In genomic region chr2:166972002-166972401, GRCh38 we compare ENCODE assay signal across 25 cellular contexts.
DNase-seq lines count a peak whose midpoint lies in the region; ATAC-seq, FAIRE-seq and TF ChIP-seq lines count a peak whose summit lies in the region.
"Had no signal": no experiment of that assay in that cellular context is flagged by ENCODE, and none has a peak within 500 bp of the region (broad histone marks: within the 10 kb centered on the region; RNA-seq: fewer than 3 reads in every experiment).

No MANE protein-coding gene starts in this region.

- H2BK15ac ChIP-seq in neuronal stem cell (ENCODE audit: low read length), result no peak overlapping the region

- H3K9ac ChIP-seq in HUES48 (ENCODE audit: low read depth, low read length) (no peak overlapping the region), astrocyte (ENCODE audit: low read length) (no peak overlapping the region), iPS-20b (ENCODE audit: low read depth, low read length) (no peak overlapping the region), neuronal stem cell (ENCODE audit: low read depth, low read length, poor library complexity) (no peak overlapping the region)
- H3K9ac ChIP-seq: SK-N-SH had no signal

- H2BK12ac ChIP-seq in neuronal stem cell (ENCODE audit: low read length), result no peak overlapping the region

- no peaks in the 10 kb centered on the region for H3K36me3 Mint-ChIP-seq in astrocyte (ENCODE audit: low read depth, unreplicated experiment)
- H3K36me3 Mint-ChIP-seq: CD8-positive, alpha-beta memory T cell had no signal

- H3K27ac ChIP-seq in HUES48 (ENCODE audit: low read depth, low read length) (peak overlapping the region; percentile 85), astrocyte (ENCODE audit: low read depth, low read length) (no peak overlapping the region), iPS-20b (ENCODE audit: low read length) (peak overlapping the region; percentile 36), neuronal stem cell (replicated peaks; ENCODE audit: low read length) (no peak overlapping the region)
- H3K27ac ChIP-seq: C4-2B had no signal

- H3K79me2 ChIP-seq in astrocyte (ENCODE audit: insufficient read depth, low read length), result no peaks in the 10 kb centered on the region

- H3K4me1 ChIP-seq in HUES48 (ENCODE audit: control insufficient read depth, insufficient read depth, low read length) (peaks cover 25% of the 10 kb centered on the region), astrocyte (ENCODE audit: insufficient read depth, low read length) (no peaks in the 10 kb centered on the region), iPS-20b (ENCODE audit: insufficient read depth, low read length) (peaks cover 24% of the 10 kb centered on the region), neuronal stem cell (ENCODE audit: control insufficient read depth in 2 of 2, insufficient read depth in 1 of 2, low read depth in 1 of 2, low read length in 2 of 2) (no peaks in the 10 kb centered on the region)

- H2BK120ac ChIP-seq in neuronal stem cell (ENCODE audit: low read depth, low read length), result no peak overlapping the region

- H3K9me3 Mint-ChIP-seq in astrocyte (ENCODE audit: unreplicated experiment), result no peaks in the 10 kb centered on the region

- H3K36me3 ChIP-seq in HUES48 (ENCODE audit: control insufficient read depth, insufficient read depth, low read length) (no peaks in the 10 kb centered on the region), astrocyte (ENCODE audit: insufficient read depth, low read length) (no peaks in the 10 kb centered on the region), iPS-20b (ENCODE audit: insufficient read depth, low read depth, low read length) (no peaks in the 10 kb centered on the region), neuronal stem cell (replicated peaks in 1 of 2; ENCODE audit: control insufficient read depth in 2 of 2, insufficient read depth in 2 of 2, low read length in 2 of 2) (no peaks in the 10 kb centered on the region)

- no peak overlapping the region for H4K91ac ChIP-seq in neuronal stem cell (ENCODE audit: low read depth, low read length, poor library complexity)

- H3K4me1 Mint-ChIP-seq in astrocyte (ENCODE audit: low read depth, unreplicated experiment), result peaks cover 5% of the 10 kb centered on the region
- H3K4me1 Mint-ChIP-seq: CD8-positive, alpha-beta memory T cell had no signal

- peak overlapping the region; percentile 1 for H2AFZ ChIP-seq in astrocyte (ENCODE audit: low read depth, low read length)
- peak overlapping the region; percentile 15 for H2AFZ ChIP-seq in neuronal stem cell (ENCODE audit: low read length)

- no peaks in the 10 kb centered on the region for H3K27me3 Mint-ChIP-seq in astrocyte (ENCODE audit: low read depth, unreplicated experiment)
- H3K27me3 Mint-ChIP-seq: CD8-positive, alpha-beta memory T cell had no signal

- no peak overlapping the region for H3K14ac ChIP-seq in neuronal stem cell (ENCODE audit: low read length)

- WGBS in neuronal stem cell (ENCODE audit: extremely low coverage in 2 of 2, insufficient read length in 2 of 2, insufficient replicate concordance in 1 of 2), 2 donors, result no CpG with 5 or more reads among the region's 4 CpGs

- H3K27me3 ChIP-seq in HUES48 (ENCODE audit: control insufficient read depth, insufficient read depth, low read length), result no peaks in the 10 kb centered on the region
- no peaks in the 10 kb centered on the region for H3K27me3 ChIP-seq in astrocyte (ENCODE audit: insufficient read depth, low read length)
- no peaks in the 10 kb centered on the region for H3K27me3 ChIP-seq in iPS-20b (ENCODE audit: insufficient read depth, low read length)
- no peaks in the 10 kb centered on the region for H3K27me3 ChIP-seq in neuronal stem cell (ENCODE audit: control insufficient read depth in 3 of 3, insufficient read depth in 3 of 3, low read depth in 1 of 3, low read length in 3 of 3)

- no peak overlapping the region for H2AK5ac ChIP-seq in neuronal stem cell (ENCODE audit: low read depth, low read length)

- ATAC-seq in HG02840 (IDR thresholded peaks at IDR 0.05; ENCODE audit: low FRiP score, unreplicated experiment), result no peak
- ATAC-seq in HG02678 (IDR thresholded peaks at IDR 0.05; ENCODE audit: unreplicated experiment), result no peak
- ATAC-seq: K562, Panc1 had no signal

- no peak overlapping the region for H3K4me3 Mint-ChIP-seq in astrocyte (ENCODE audit: unreplicated experiment)
- H3K4me3 Mint-ChIP-seq: CD8-positive, alpha-beta memory T cell had no signal

- no peak overlapping the region for H3K27ac Mint-ChIP-seq in astrocyte (ENCODE audit: unreplicated experiment)
- H3K27ac Mint-ChIP-seq: CD8-positive, alpha-beta memory T cell had no signal

- H3K18ac ChIP-seq in neuronal stem cell (ENCODE audit: low read length), result no peak overlapping the region

- H2BK5ac ChIP-seq in neuronal stem cell (ENCODE audit: low read length), result no peak overlapping the region

- no peaks in the 10 kb centered on the region for H4K20me1 ChIP-seq in astrocyte (ENCODE audit: insufficient read depth, low read length)

- TF ChIP-seq CTCF in astrocyte (IDR thresholded peaks at IDR 0.05; ENCODE audit: insufficient read depth, low read depth, low read length), result no peak

- H3K9me3 ChIP-seq in HUES48 (ENCODE audit: control insufficient read depth, insufficient read depth, low read length) (no peaks in the 10 kb centered on the region), astrocyte (ENCODE audit: insufficient read depth, low read depth, low read length) (no peaks in the 10 kb centered on the region), iPS-20b (ENCODE audit: insufficient read depth, low read depth, low read length) (no peaks in the 10 kb centered on the region), neuronal stem cell (replicated peaks in 1 of 2; ENCODE audit: control insufficient read depth in 2 of 2, insufficient read depth in 1 of 2, low read depth in 1 of 2, low read length in 2 of 2) (no peaks in the 10 kb centered on the region)
- H3K9me3 ChIP-seq: SK-N-SH had no signal

- no peak overlapping the region for H3K4ac ChIP-seq in neuronal stem cell (ENCODE audit: low read length)

- TF ChIP-seq POLR2A in erythroblast (IDR thresholded peaks at IDR 0.05; ENCODE audit: low read length), result no peak

- no peak for DNase-seq in astrocyte (ENCODE audit: low read depth)
- DNase-seq in neuronal stem cell (ENCODE audit: low spot score), result no peak
- no peak for DNase-seq in erythroblast (lab: John Stamatoyannopoulos, UW)
- DNase-seq: CD8-positive, alpha-beta memory T cell; MM.1S; NCI-H1048; NCI-H1436; NCI-H187 treated with DMSO at 0.1 percent for 48 hours; NCI-H2107; NCI-H2227 treated with DMSO at 0.1 percent for 48 hours; NCI-H510A; NCI-H748 treated with DMSO at 0.1 percent for 48 hours; NK-92 treated with Interleukin-12 subunit alpha and Interleukin-12 subunit beta, amount 100 ng/mL, for 24 hours; SIG-M5; SK-N-SH had no signal

- no peak overlapping the region for H3K23ac ChIP-seq in neuronal stem cell (ENCODE audit: low read depth, low read length, poor library complexity)

- no peaks in the 10 kb centered on the region for H3K79me1 ChIP-seq in neuronal stem cell (ENCODE audit: low read depth, low read length)

- H3K4me2 ChIP-seq in astrocyte (ENCODE audit: low read length), result no peak overlapping the region
- H3K4me2 ChIP-seq in neuronal stem cell (ENCODE audit: insufficient read depth, low read length, poor library complexity, severe bottlenecking), result no peak overlapping the region
- H3K4me2 ChIP-seq: SK-N-SH had no signal

- no peak overlapping the region for H4K8ac ChIP-seq in neuronal stem cell (ENCODE audit: low read depth, low read length)

- FAIRE-seq in astrocyte (lab: Jason Lieb, UNC), result no peak
- FAIRE-seq: A204.1, G401.6, GM18507, K562 had no signal

- no peak overlapping the region for H3K4me3 ChIP-seq in HUES48 (ENCODE audit: low read depth, low read length)
- H3K4me3 ChIP-seq in astrocyte (ENCODE audit: insufficient read depth, low read depth, low read length), result no peak overlapping the region
- no peak overlapping the region; the same call in 1 of the 2 replicates for H3K4me3 ChIP-seq in iPS-20b (ENCODE audit: low read length)
- no peak overlapping the region for H3K4me3 ChIP-seq in neuronal stem cell (ENCODE audit: low read length in 2 of 2)
- H3K4me3 ChIP-seq: K562 had no signal

Comparison
In these comparisons a context has a peak if more than half of its experiments do, and no peak if none do; other contexts are left out.
1. H3K27ac ChIP-seq: peak in HUES48 (single experiment) and iPS-20b (single experiment); none in astrocyte (single experiment) and neuronal stem cell (single experiment).